In genomic region chr1:234973426-234974250, GRCh38 we compare ENCODE assay signal across 1 cellular context.
TF ChIP-seq lines count a peak whose summit lies in the region.

No MANE protein-coding gene starts in this region.

TF ChIP-seq in HepG2, 621 proteins besides CTCF, POLR2A, EP300 and RAD21 (continued from another document and continues in another):
- TF ChIP-seq RNF219 (CRISPR knock-in tag; IDR thresholded peaks at IDR 0.05) (no peak), ZNF143 (CRISPR knock-in tag; IDR thresholded peaks at IDR 0.05) (no peak), ZNF543 (CRISPR knock-in tag; IDR thresholded peaks at IDR 0.05) (no peak), ZNF564 (CRISPR knock-in tag; IDR thresholded peaks at IDR 0.05) (no peak), RFX1 (IDR thresholded peaks at IDR 0.05) (no peak), THAP8 (CRISPR knock-in tag; IDR thresholded peaks at IDR 0.05; ENCODE audit: borderline replicate concordance) (no peak), CEBPG (CRISPR knock-in tag; IDR thresholded peaks at IDR 0.05) (0 out of 2 replicates have a peak, but pooled peaks have one; percentile 8), FOSL2 (CRISPR knock-in tag; IDR thresholded peaks at IDR 0.05) (peak; percentile 50; the same call in 1 of the 2 replicates), EEA1 (CRISPR knock-in tag; IDR thresholded peaks at IDR 0.05; ENCODE audit: borderline replicate concordance) (no peak), DPF2 (CRISPR knock-in tag; IDR thresholded peaks at IDR 0.05; ENCODE audit: borderline replicate concordance, low read depth) (no peak), ZNF333 (CRISPR knock-in tag; IDR thresholded peaks at IDR 0.05; ENCODE audit: borderline replicate concordance) (no peak), RELA (CRISPR knock-in tag; IDR thresholded peaks at IDR 0.05) (no peak), BCL6 (CRISPR knock-in tag; IDR thresholded peaks at IDR 0.05) (peak; percentile 57; the same call in 1 of the 2 replicates), PBX2 (CRISPR knock-in tag; IDR thresholded peaks at IDR 0.05) (no peak), BRCA1 (CRISPR knock-in tag; IDR thresholded peaks at IDR 0.05) (no peak), KAT7 (CRISPR knock-in tag; IDR thresholded peaks at IDR 0.05; ENCODE audit: borderline replicate concordance) (no peak), ZNF17 (CRISPR knock-in tag; IDR thresholded peaks at IDR 0.05) (no peak), CREB3 (CRISPR knock-in tag; IDR thresholded peaks at IDR 0.05) (no peak), ZNF18 (CRISPR knock-in tag; IDR thresholded peaks at IDR 0.05; ENCODE audit: insufficient replicate concordance) (no peak), ZNF589 (CRISPR knock-in tag; conservative IDR thresholded peaks at IDR 0.05) (no peak), SALL1 (CRISPR knock-in tag; IDR thresholded peaks at IDR 0.05) (no peak; the same call in 1 of the 2 replicates), PATZ1 (CRISPR knock-in tag; IDR thresholded peaks at IDR 0.05) (no peak), ZNF567 (CRISPR knock-in tag; IDR thresholded peaks at IDR 0.05; ENCODE audit: borderline replicate concordance) (no peak), ZNF362 (CRISPR knock-in tag; IDR thresholded peaks at IDR 0.05; ENCODE audit: borderline replicate concordance) (no peak; the same call in 1 of the 2 replicates), MIER3 (CRISPR knock-in tag; IDR thresholded peaks at IDR 0.05; ENCODE audit: borderline replicate concordance) (no peak), HIC2 (CRISPR knock-in tag; IDR thresholded peaks at IDR 0.05; ENCODE audit: low read depth) (peak; percentile 56; the same call in 1 of the 2 replicates), ZNF576 (CRISPR knock-in tag; IDR thresholded peaks at IDR 0.05) (no peak), KDM5B (CRISPR knock-in tag; IDR thresholded peaks at IDR 0.05; ENCODE audit: borderline replicate concordance) (0 out of 2 replicates have a peak, but pooled peaks have one; percentile 34), ZBTB44 (CRISPR knock-in tag; IDR thresholded peaks at IDR 0.05) (no peak), ZBTB26 (CRISPR knock-in tag; IDR thresholded peaks at IDR 0.05; ENCODE audit: borderline replicate concordance) (no peak), NPAS2 (CRISPR knock-in tag; IDR thresholded peaks at IDR 0.05; ENCODE audit: borderline replicate concordance) (no peak), ZNF503 (CRISPR knock-in tag; IDR thresholded peaks at IDR 0.05) (no peak), ZNF619 (CRISPR knock-in tag; IDR thresholded peaks at IDR 0.05) (no peak), MIXL1 (CRISPR knock-in tag; IDR thresholded peaks at IDR 0.05) (no peak), MYPOP (CRISPR knock-in tag; IDR thresholded peaks at IDR 0.05) (peak; percentile 28; the same call in 1 of the 2 replicates), AGO2 (optimal IDR thresholded peaks at IDR 0.05; ENCODE audit: low read depth, low read length) (peak; percentile 3), ZNF354B (CRISPR knock-in tag; IDR thresholded peaks at IDR 0.05) (no peak), ZBTB14 (CRISPR knock-in tag; IDR thresholded peaks at IDR 0.05) (no peak), ZNF530 (CRISPR knock-in tag; IDR thresholded peaks at IDR 0.05; ENCODE audit: low read depth) (no peak)
